1 cellular context compared by ENCODE assay signal in genomic region chr2:20677301-20678176, GRCh38.
TF ChIP-seq lines count a peak whose summit lies in the region.

No MANE protein-coding gene starts in this region.

TF ChIP-seq in K562, 482 proteins besides CTCF, POLR2A, EP300 and RAD21 (continued from another document):
- TF ChIP-seq, protein P1, sequence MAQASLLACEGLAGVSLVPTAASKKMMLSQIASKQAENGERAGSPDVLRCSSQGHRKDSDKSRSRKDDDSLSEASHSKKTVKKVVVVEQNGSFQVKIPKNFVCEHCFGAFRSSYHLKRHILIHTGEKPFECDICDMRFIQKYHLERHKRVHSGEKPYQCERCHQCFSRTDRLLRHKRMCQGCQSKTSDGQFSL (CRISPR knock-in tag; IDR thresholded peaks at IDR 0.05), result no peak
- TF ChIP-seq, protein P1 (tag; IDR thresholded peaks at IDR 0.05), result no peak
- no peak for TF ChIP-seq BCOR (IDR thresholded peaks at IDR 0.05)
- TF ChIP-seq NCOA1 (IDR thresholded peaks at IDR 0.05; ENCODE audit: low read depth), result no peak
- 0 out of 2 replicates have a peak, but pooled peaks have one; percentile 28 for TF ChIP-seq POLR2G (IDR thresholded peaks at IDR 0.05; ENCODE audit: low read depth, low read length)
- TF ChIP-seq, protein P2, sequence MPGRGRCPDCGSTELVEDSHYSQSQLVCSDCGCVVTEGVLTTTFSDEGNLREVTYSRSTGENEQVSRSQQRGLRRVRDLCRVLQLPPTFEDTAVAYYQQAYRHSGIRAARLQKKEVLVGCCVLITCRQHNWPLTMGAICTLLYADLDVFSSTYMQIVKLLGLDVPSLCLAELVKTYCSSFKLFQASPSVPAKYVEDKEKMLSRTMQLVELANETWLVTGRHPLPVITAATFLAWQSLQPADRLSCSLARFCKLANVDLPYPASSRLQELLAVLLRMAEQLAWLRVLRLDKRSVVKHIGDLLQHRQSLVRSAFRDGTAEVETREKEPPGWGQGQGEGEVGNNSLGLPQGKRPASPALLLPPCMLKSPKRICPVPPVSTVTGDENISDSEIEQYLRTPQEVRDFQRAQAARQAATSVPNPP (IDR thresholded peaks at IDR 0.05; ENCODE audit: borderline replicate concordance, insufficient read depth, insufficient read length), result no peak
